ENCODE assay signal across 8 cellular contexts in the genomic region with DNA sequence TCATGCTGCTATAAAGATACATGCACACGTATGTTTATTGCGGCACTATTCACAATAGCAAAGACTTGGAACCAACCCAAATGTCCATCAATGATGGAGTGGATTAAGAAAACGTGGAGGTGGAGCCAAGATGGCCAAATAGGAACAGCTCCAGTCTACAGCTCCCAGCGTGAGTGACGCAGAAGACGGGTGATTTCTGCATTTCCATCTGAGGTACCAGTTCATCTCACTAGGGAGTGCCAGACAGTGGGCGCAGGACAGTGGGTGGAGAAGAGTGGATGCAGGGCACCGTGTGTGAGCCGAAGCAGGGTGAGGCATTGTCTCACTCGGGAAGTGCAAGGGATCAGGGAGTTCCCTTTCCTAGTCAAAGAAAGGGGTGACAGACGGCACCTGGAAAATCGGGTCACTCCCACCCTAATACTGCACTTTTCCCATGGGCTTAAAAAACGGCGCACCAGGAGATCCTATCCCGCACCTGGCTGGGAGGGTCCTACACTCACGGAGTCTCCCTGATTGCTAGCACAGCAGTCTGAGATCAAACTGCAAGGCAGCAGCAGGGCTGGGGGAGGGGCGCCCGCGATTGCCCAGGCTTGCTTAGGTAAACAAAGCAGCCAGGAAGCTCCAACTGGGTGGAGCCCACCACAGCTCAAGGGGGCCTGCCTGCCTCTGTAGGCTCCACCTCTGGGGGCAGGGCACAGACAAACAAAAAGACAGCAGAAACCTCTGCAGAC.
DNase-seq lines count a peak whose midpoint lies in the region; ATAC-seq, FAIRE-seq and TF ChIP-seq lines count a peak whose summit lies in the region.
"Not testable (repeated sequence)": the region's sequence is repeated elsewhere in the genome, so short reads cannot be mapped to it uniquely, and the experiment has no call there.

No MANE protein-coding gene starts in this region.

- not testable (repeated sequence) for H3K9me3 ChIP-seq in HUES64 (ENCODE audit: insufficient read depth, low read depth, low read length); H1 (ENCODE audit: insufficient read depth in 2 of 2, low read depth in 1 of 2, low read length in 1 of 2); neuronal stem cell (replicated peaks in 1 of 2; ENCODE audit: control insufficient read depth in 2 of 2, insufficient read depth in 1 of 2, low read depth in 1 of 2, low read length in 2 of 2)

- H2BK15ac ChIP-seq in H1 (ENCODE audit: low read length); neuronal stem cell (ENCODE audit: low read length): not testable (repeated sequence)

- not testable (repeated sequence) for H3K27me3 ChIP-seq in HUES64 (ENCODE audit: insufficient read depth, low read length); H1 (replicated peaks in 1 of 4; ENCODE audit: control insufficient read depth in 3 of 4, extremely low read depth in 1 of 4, insufficient read depth in 3 of 4, low read length in 3 of 4); neuronal stem cell (ENCODE audit: control insufficient read depth in 3 of 3, insufficient read depth in 3 of 3, low read depth in 1 of 3, low read length in 3 of 3)

- H3K4me1 ChIP-seq in HUES64 (ENCODE audit: insufficient read depth, low read length); H1 (replicated peaks in 1 of 4; ENCODE audit: control insufficient read depth in 3 of 4, insufficient read depth in 4 of 4, low read length in 3 of 4); neuronal stem cell (ENCODE audit: control insufficient read depth in 2 of 2, insufficient read depth in 1 of 2, low read depth in 1 of 2, low read length in 2 of 2): not testable (repeated sequence)

- H2BK120ac ChIP-seq in H1 (replicated peaks; ENCODE audit: low read depth, low read length); neuronal stem cell (ENCODE audit: low read depth, low read length): not testable (repeated sequence)

- not testable (repeated sequence) for H3K56ac ChIP-seq in H1 (replicated peaks; ENCODE audit: insufficient read length, low read depth, low read length)

- H3K4me2 ChIP-seq in H1 (ENCODE audit: insufficient read depth in 1 of 2, low read depth in 2 of 2, low read length in 2 of 2) (peak overlapping the region; percentile 29 to 49; a peak in 3 of 4 replicates), neuronal stem cell (ENCODE audit: insufficient read depth, low read length, poor library complexity, severe bottlenecking) (peak overlapping the region; percentile 18)

- DNase-seq in ELF-1 (ENCODE audit: low read depth, low spot score) (peak; percentile 81), NCI-H2171 (lab: John Stamatoyannopoulos, UW) (peak; percentile 51), NCI-H69 (lab: John Stamatoyannopoulos, UW) (peak; percentile 36), SHP77 (lab: John Stamatoyannopoulos, UW) (peak; percentile 3 to 42), H1 (ENCODE audit: low read depth in 1 of 2, low spot score in 2 of 2) (peak; percentile 9 to 81), left colon (peak; percentile 28 to 74)
- not testable (repeated sequence) for DNase-seq in neuronal stem cell (ENCODE audit: low spot score)

- H3K9ac ChIP-seq in HUES64 (ENCODE audit: low read depth, low read length): peak overlapping the region; percentile 31; the same call in 1 of the 2 replicates
- H3K9ac ChIP-seq in H1 (replicated peaks in 1 of 4; ENCODE audit: extremely low read depth in 1 of 4, low read depth in 3 of 4, low read length in 3 of 4); neuronal stem cell (ENCODE audit: low read depth, low read length, poor library complexity): not testable (repeated sequence)

- POLR2A ChIA-PET in H1 (lab: Charles Lee; ENCODE audit: partially characterized antibody): interaction anchor here (0.7 to 1.2 kb wide), 2 partner anchors 8 to 38 kb away, joined by 3 to 5 read pairs; no protein-coding TSS in a partner anchor

- not testable (repeated sequence) for H3K36me3 ChIP-seq in HUES64 (ENCODE audit: insufficient read depth, low read length); H1 (ENCODE audit: control insufficient read depth in 2 of 4, insufficient read depth in 4 of 4, low read length in 3 of 4); neuronal stem cell (replicated peaks in 1 of 2; ENCODE audit: control insufficient read depth in 2 of 2, insufficient read depth in 2 of 2, low read length in 2 of 2)

- H2BK12ac ChIP-seq in H1 (ENCODE audit: low read depth, low read length): 0 out of 2 replicates have a peak overlapping the region, but pooled peaks have one; percentile 75
- not testable (repeated sequence) for H2BK12ac ChIP-seq in neuronal stem cell (ENCODE audit: low read length)

- not testable (repeated sequence) for H3K79me2 ChIP-seq in H1 (ENCODE audit: control insufficient read depth in 1 of 2, insufficient read depth in 2 of 2, low read length in 2 of 2)

- H3K14ac ChIP-seq in H1 (ENCODE audit: insufficient read length); neuronal stem cell (ENCODE audit: low read length): not testable (repeated sequence)

- not testable (repeated sequence) for TF ChIP-seq POLR2A in H1 (IDR thresholded peaks at IDR 0.05; ENCODE audit: control extremely low read depth in 1 of 2, low read depth in 2 of 2, low read length in 2 of 2)

- TF ChIP-seq RAD21 in H1 (IDR thresholded peaks at IDR 0.05 in 1 of 2, conservative IDR thresholded peaks at IDR 0.05 in 1 of 2; ENCODE audit: low read depth in 2 of 2, low read length in 2 of 2): not testable (repeated sequence)

- H4K20me1 ChIP-seq in H1 (replicated peaks in 1 of 2; ENCODE audit: control insufficient read depth in 1 of 2, insufficient read depth in 2 of 2, low read length in 2 of 2): not testable (repeated sequence)

- peak overlapping the region; percentile 80; the same call in 1 of the 2 replicates for H2BK20ac ChIP-seq in H1 (ENCODE audit: low read length)

- not testable (repeated sequence) for H3K79me1 ChIP-seq in H1 (ENCODE audit: low read depth, low read length); neuronal stem cell (ENCODE audit: low read depth, low read length)

- not testable (repeated sequence) for FAIRE-seq in H1 (lab: Jason Lieb, UNC)

- H3K4me3 ChIP-seq in HUES64 (ENCODE audit: low read length) (peak overlapping the region; percentile 39; the same call in 1 of the 2 replicates), H1 (ENCODE audit: extremely low read depth in 1 of 4, insufficient read depth in 2 of 4, low read depth in 3 of 4, low read length in 4 of 4) (0 out of 8 replicates have a peak overlapping the region, but pooled peaks of 1 of the 4 experiments have one; percentile 3)
- H3K4me3 ChIP-seq in neuronal stem cell (ENCODE audit: low read length in 2 of 2): not testable (repeated sequence)

- H4K8ac ChIP-seq in H1 (ENCODE audit: extremely low read depth, insufficient read depth, low read length); neuronal stem cell (ENCODE audit: low read depth, low read length): not testable (repeated sequence)

- not testable (repeated sequence) for H4K5ac ChIP-seq in H1 (ENCODE audit: insufficient read length, low read depth, low read length)

- H2AK5ac ChIP-seq in H1 (ENCODE audit: low read depth, low read length); neuronal stem cell (ENCODE audit: low read depth, low read length): not testable (repeated sequence)

- H3K27ac ChIP-seq in HUES64 (ENCODE audit: low read depth, low read length); H1 (ENCODE audit: low read depth, low read length); neuronal stem cell (replicated peaks; ENCODE audit: low read length): not testable (repeated sequence)

- WGBS in HUES64: 68% methylated on average over 19 of the region's 19 CpGs
- 73% methylated on average over 17 of the region's 19 CpGs; no CpG with 5 or more reads in 1 of the 2 experiments for WGBS in H1 (ENCODE audit: extremely low coverage in 1 of 2, insufficient coverage in 1 of 2, insufficient read length in 1 of 2, insufficient replicate concordance in 2 of 2, low coverage in 1 of 2, low lambda C conversion rate in 2 of 2, missing lambda C conversion rate in 1 of 2), 2 experiments
- no CpG with 5 or more reads among the region's 19 CpGs for WGBS in neuronal stem cell (ENCODE audit: extremely low coverage in 2 of 2, insufficient read length in 2 of 2, insufficient replicate concordance in 1 of 2), 2 donors

- intact Hi-C loops in left colon (cut with DNase I, micrococcal nuclease): not testable (repeated sequence)

- H3K4ac ChIP-seq in H1 (replicated peaks; ENCODE audit: insufficient read length, low read depth, low read length); neuronal stem cell (ENCODE audit: low read length): not testable (repeated sequence)

- not testable (repeated sequence) for TF ChIP-seq CTCF in H1 (IDR thresholded peaks at IDR 0.05; ENCODE audit: control extremely low read depth in 1 of 3, insufficient read depth in 1 of 3, low read depth in 1 of 3, low read length in 3 of 3)

- CTCF ChIA-PET in H1 (lab: Charles Lee; ENCODE audit: partially characterized antibody): not testable (repeated sequence)

- not testable (repeated sequence) for H2AFZ ChIP-seq in H1 (ENCODE audit: low read length)
- H2AFZ ChIP-seq in neuronal stem cell (ENCODE audit: low read length): peak overlapping the region; percentile 64

- H4K91ac ChIP-seq in H1 (replicated peaks; ENCODE audit: insufficient read length, low read length); neuronal stem cell (ENCODE audit: low read depth, low read length, poor library complexity): not testable (repeated sequence)

- peak; percentile 76 for ATAC-seq in left colon

- H3K23ac ChIP-seq in H1 (ENCODE audit: insufficient read length); neuronal stem cell (ENCODE audit: low read depth, low read length, poor library complexity): not testable (repeated sequence)

- TF ChIP-seq EP300 in H1 (IDR thresholded peaks at IDR 0.05; ENCODE audit: borderline replicate concordance in 1 of 2, low read depth in 2 of 2, low read length in 2 of 2): not testable (repeated sequence)

- not testable (repeated sequence) for H3K23me2 ChIP-seq in H1 (ENCODE audit: low read depth, low read length)

- not testable (repeated sequence) for H3K18ac ChIP-seq in H1 (ENCODE audit: extremely low read depth, low read length); neuronal stem cell (ENCODE audit: low read length)

- peak overlapping the region; percentile 71; the same call in 1 of the 2 replicates for H2BK5ac ChIP-seq in H1 (ENCODE audit: low read depth, low read length)
- H2BK5ac ChIP-seq in neuronal stem cell (ENCODE audit: low read length): not testable (repeated sequence)

TF ChIP-seq in H1, 55 proteins besides CTCF, POLR2A, EP300 and RAD21:
- TF ChIP-seq SP1 (IDR thresholded peaks at IDR 0.05; ENCODE audit: low read depth, low read length): 0 out of 2 replicates have a peak, but pooled peaks have one; percentile 7
- peak; percentile 31 for TF ChIP-seq ASH2L (IDR thresholded peaks at IDR 0.05; ENCODE audit: low read length)
